Comparison of ENCODE assay signal across 18 cellular contexts in the genomic region with DNA sequence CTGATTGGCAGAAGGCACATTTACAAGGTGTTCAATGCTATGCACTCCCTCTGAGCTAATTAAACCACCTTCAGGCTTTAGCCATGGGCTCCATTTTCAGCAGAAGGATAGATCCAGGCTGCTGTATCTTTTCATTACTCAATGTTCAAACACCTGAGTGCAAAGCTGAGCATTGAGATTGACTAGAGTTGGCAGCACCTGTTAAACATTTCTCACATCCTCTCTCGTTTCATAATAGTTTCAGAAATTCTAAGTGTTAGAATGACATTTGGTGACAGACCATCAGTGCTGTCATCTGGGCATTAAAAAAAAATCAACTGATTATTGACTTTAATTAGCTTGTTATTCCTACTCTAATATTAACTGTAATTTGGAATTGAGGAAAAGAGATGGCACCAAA.
DNase-seq lines count a peak whose midpoint lies in the region; ATAC-seq, FAIRE-seq and TF ChIP-seq lines count a peak whose summit lies in the region.
"Had no signal": no experiment of that assay in that cellular context is flagged by ENCODE, and none has a peak within 500 bp of the region (broad histone marks: within the 10 kb centered on the region; RNA-seq: fewer than 3 reads in every experiment).

No MANE protein-coding gene starts in this region.

- no peak for TF ChIP-seq CTCF in D721Med (IDR thresholded peaks at IDR 0.05; ENCODE audit: insufficient read depth, missing control alignments)

- peak; percentile 67 for ATAC-seq in GM21717 (IDR thresholded peaks at IDR 0.05; ENCODE audit: unreplicated experiment)

- no peak for FAIRE-seq in D721Med (lab: Jason Lieb, UNC)
- FAIRE-seq: HTR-8/SVneo had no signal

- DNase-seq in NCI-H1417 (lab: John Stamatoyannopoulos, UW) (peak in 2 of 3 experiments; percentile 37 to 85), NCI-H1417 treated with DMSO at 0.1 percent for 48 hours (lab: John Stamatoyannopoulos, UW) (no peak), COR-L47 (lab: John Stamatoyannopoulos, UW) (peak; percentile 28), RPMI8226 (peak; percentile 31), NCI-H226 (no peak), NCI-H1694 treated with DMSO at 0.1 percent for 48 hours (lab: John Stamatoyannopoulos, UW) (no peak), D721Med (ENCODE audit: insufficient read length, low spot score) (no peak)
- DNase-seq: H7, HFFc6, IMR-90, NCI-H187, NCI-H2107, NCI-H446 treated with DMSO at 0.1 percent for 48 hours, NCI-H774, Peyer's patch, Right ventricle myocardium superior had no signal

Comparison
In these comparisons a context has a peak if more than half of its experiments do, and no peak if none do; other contexts are left out.
1. DNase-seq: peak in NCI-H1417 (2 of 3), COR-L47 (single experiment) and RPMI8226 (single experiment); none in NCI-H1417 treated with DMSO at 0.1 percent for 48 hours (single experiment), NCI-H226 (single experiment), NCI-H1694 treated with DMSO at 0.1 percent for 48 hours (single experiment) and D721Med (single experiment).